ENCODE assay signal across 8 cellular contexts in the genomic region with DNA sequence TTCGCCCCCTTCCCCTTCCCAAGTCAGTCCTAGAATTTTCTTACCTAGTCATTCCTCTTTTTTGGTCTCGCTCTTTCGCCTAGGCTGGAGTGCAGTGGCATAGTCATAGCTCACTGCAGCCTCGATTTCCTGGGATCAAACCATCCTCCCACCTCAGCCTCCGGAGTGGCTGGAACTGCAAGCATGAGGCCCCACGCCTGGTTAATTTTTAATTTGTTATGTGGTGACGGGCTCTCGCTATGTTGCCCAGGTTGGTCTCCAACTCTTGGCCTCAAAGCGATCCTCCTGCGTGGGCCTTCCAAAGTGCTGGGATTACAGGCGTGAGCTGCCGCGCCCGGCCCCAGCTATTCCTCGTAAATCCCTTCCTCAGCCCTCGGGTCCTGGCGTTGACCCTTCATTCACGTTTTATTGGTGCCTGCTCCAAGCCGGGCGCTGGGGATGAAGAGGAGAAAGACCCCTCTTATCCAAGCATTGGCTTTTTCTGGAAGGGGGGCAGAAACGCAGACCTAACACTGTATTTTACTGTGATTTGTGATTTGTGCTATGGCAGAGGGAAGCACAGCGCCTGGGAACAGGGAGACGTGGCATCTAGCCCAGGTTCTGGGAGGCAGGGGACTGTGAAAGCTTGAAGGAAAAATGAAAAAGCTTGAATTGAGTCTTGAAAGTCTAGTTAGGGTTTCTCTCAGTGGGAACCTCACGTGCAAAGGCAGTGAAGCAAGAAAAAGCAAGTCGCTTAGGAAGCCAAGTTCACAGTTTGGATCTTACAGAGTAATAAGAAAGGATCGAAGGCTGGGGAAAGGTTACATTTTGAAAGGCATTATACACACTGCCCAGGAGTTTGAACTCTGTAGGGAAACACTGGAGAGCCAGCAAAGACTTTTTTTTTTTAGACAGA. TPM values are rescaled to one million over a fixed set of nuclear protein-coding genes. Genes with fewer than 3 reads are reported as not detected.
DNase-seq lines count a peak whose midpoint lies in the region; ATAC-seq, FAIRE-seq and TF ChIP-seq lines count a peak whose summit lies in the region.

No MANE protein-coding gene starts in this region.

- H3K4me2 ChIP-seq in keratinocyte (ENCODE audit: control insufficient read depth, extremely low read depth, insufficient read depth, low read depth, low read length): peak overlapping the region; percentile 98

- H3K9me1 ChIP-seq in keratinocyte (ENCODE audit: control insufficient read depth, extremely low read depth, insufficient read depth, low read length): no peaks in the 10 kb centered on the region

- FAIRE-seq in keratinocyte (lab: Jason Lieb, UNC): no peak

- H3K9ac ChIP-seq in keratinocyte (ENCODE audit: control insufficient read depth, extremely low read depth, insufficient read depth, low read length): peak overlapping the region; percentile 85

- H3K79me2 ChIP-seq in keratinocyte (ENCODE audit: control insufficient read depth, insufficient read depth, low read length): peaks cover 63% of the 10 kb centered on the region

- peak overlapping the region; percentile 99 for H3K4me3 Mint-ChIP-seq in activated T-helper 1 cell treated with anti-CD3 and anti-CD28 coated beads, Interleukin-12 subunit alpha, Interleukin-12 subunit beta, Interleukin-2, Interleukin-4 antibody, amounts not matched to agents 30 ng/mL and 10 ng/mL and 1 ng/mL, durations not matched to agents 14 hours and 24 hours and 36 hours

- peak overlapping the region; percentile 94 for H3K27ac ChIP-seq in keratinocyte (ENCODE audit: control insufficient read depth, insufficient read depth, low read length)
- H3K27ac ChIP-seq in temporal lobe (ENCODE audit: low read depth, low read length): peak overlapping the region; percentile 97

- peaks cover 20% of the 10 kb centered on the region for H3K36me3 Mint-ChIP-seq in activated T-helper 1 cell treated with anti-CD3 and anti-CD28 coated beads, Interleukin-12 subunit alpha, Interleukin-12 subunit beta, Interleukin-2, Interleukin-4 antibody, amounts not matched to agents 30 ng/mL and 10 ng/mL and 1 ng/mL, durations not matched to agents 14 hours and 24 hours and 36 hours (ENCODE audit: low read depth)

- H3K36me3 ChIP-seq in keratinocyte (ENCODE audit: control insufficient read depth in 2 of 2, extremely low read depth in 1 of 2, insufficient read depth in 2 of 2, low read length in 2 of 2): peaks cover 15 to 18% of the 10 kb centered on the region in 2 experiments

- peak overlapping the region; percentile 93 for H2AFZ ChIP-seq in keratinocyte (ENCODE audit: control insufficient read depth, low read length)

- DNase-seq in GM12864 (ENCODE audit: low read depth): no peak
- no peak for DNase-seq in activated T-helper 1 cell treated with anti-CD3 and anti-CD28 coated beads, Interleukin-12 subunit alpha, Interleukin-12 subunit beta, Interleukin-2, Interleukin-4 antibody, amounts not matched to agents 30 ng/mL and 10 ng/mL and 1 ng/mL, durations not matched to agents 14 hours and 24 hours and 36 hours (ENCODE audit: low spot score)
- DNase-seq in keratinocyte (ENCODE audit: low read depth, low spot score): no peak
- no peak for DNase-seq in hypothalamus (lab: John Stamatoyannopoulos, UW)
- no peak for DNase-seq in stimulated activated CD4-positive, alpha-beta T cell treated with anti-CD3 and anti-CD28 coated beads, Interleukin-12 subunit alpha, Interleukin-12 subunit beta, amount 100 ng/mL, for 4 hours
- DNase-seq in medulla oblongata (ENCODE audit: extremely low spot score): no peak

- H3K27me3 Mint-ChIP-seq in activated T-helper 1 cell treated with anti-CD3 and anti-CD28 coated beads, Interleukin-12 subunit alpha, Interleukin-12 subunit beta, Interleukin-2, Interleukin-4 antibody, amounts not matched to agents 30 ng/mL and 10 ng/mL and 1 ng/mL, durations not matched to agents 14 hours and 24 hours and 36 hours (ENCODE audit: insufficient read depth): no peaks in the 10 kb centered on the region

- peak; percentile 2 for ATAC-seq in HG02623 (IDR thresholded peaks at IDR 0.05; ENCODE audit: unreplicated experiment)

- H3K9me3 ChIP-seq in keratinocyte (ENCODE audit: control insufficient read depth, low read depth, low read length): no peaks in the 10 kb centered on the region

- H3K9me3 Mint-ChIP-seq in activated T-helper 1 cell treated with anti-CD3 and anti-CD28 coated beads, Interleukin-12 subunit alpha, Interleukin-12 subunit beta, Interleukin-2, Interleukin-4 antibody, amounts not matched to agents 30 ng/mL and 10 ng/mL and 1 ng/mL, durations not matched to agents 14 hours and 24 hours and 36 hours: no peaks in the 10 kb centered on the region

- H3K27me3 ChIP-seq in keratinocyte (ENCODE audit: control insufficient read depth, extremely low read depth, insufficient read depth, low read length): no peaks in the 10 kb centered on the region

- H3K27ac Mint-ChIP-seq in activated T-helper 1 cell treated with anti-CD3 and anti-CD28 coated beads, Interleukin-12 subunit alpha, Interleukin-12 subunit beta, Interleukin-2, Interleukin-4 antibody, amounts not matched to agents 30 ng/mL and 10 ng/mL and 1 ng/mL, durations not matched to agents 14 hours and 24 hours and 36 hours: peak overlapping the region; percentile 92

- H3K4me1 Mint-ChIP-seq in activated T-helper 1 cell treated with anti-CD3 and anti-CD28 coated beads, Interleukin-12 subunit alpha, Interleukin-12 subunit beta, Interleukin-2, Interleukin-4 antibody, amounts not matched to agents 30 ng/mL and 10 ng/mL and 1 ng/mL, durations not matched to agents 14 hours and 24 hours and 36 hours (ENCODE audit: low read depth): peaks cover 35% of the 10 kb centered on the region

- H4K20me1 ChIP-seq in keratinocyte (ENCODE audit: control insufficient read depth, extremely low read depth, insufficient read depth, low read length): no peaks in the 10 kb centered on the region

- peak overlapping the region; percentile 88 for H3K4me3 ChIP-seq in GM12864 (ENCODE audit: low read depth, low read length)
- H3K4me3 ChIP-seq in keratinocyte (ENCODE audit: control insufficient read depth in 2 of 3, extremely low read depth in 1 of 3, insufficient read depth in 2 of 3, low read depth in 1 of 3, low read length in 3 of 3): peak overlapping the region; percentile 81 to 94 (median 91)

- intact Hi-C loops in activated T-helper 1 cell treated with anti-CD3 and anti-CD28 coated beads, Interleukin-12 subunit alpha, Interleukin-12 subunit beta, Interleukin-2, Interleukin-4 antibody, amounts not matched to agents 30 ng/mL and 10 ng/mL and 1 ng/mL, durations not matched to agents 14 hours and 24 hours and 36 hours (cut with micrococcal nuclease): loop anchor here (1.0 to 5.0 kb wide), 7 partner anchors 26 to 1811 kb away; partner anchors contain the start of genes BUD31, IFT22, PDAP1 and TRIM56

- TF ChIP-seq CTCF in GM12864 (IDR thresholded peaks at IDR 0.05; ENCODE audit: low read depth, low read length, missing control alignments) (no peak), keratinocyte (optimal IDR thresholded peaks at IDR 0.05 in 1 of 3, IDR thresholded peaks at IDR 0.05 in 1 of 3, conservative IDR thresholded peaks at IDR 0.05 in 1 of 3; ENCODE audit: extremely low read depth in 1 of 3, insufficient read depth in 2 of 3, low read length in 3 of 3) (no peak)

- dilution Hi-C loops in keratinocyte (cut with MboI; ENCODE audit: extremely low pct_ligation_motif_present, low sequenced_read_pairs): no loop called here

- peaks cover 14% of the 10 kb centered on the region for H3K4me1 ChIP-seq in keratinocyte (ENCODE audit: control insufficient read depth, extremely low read depth, insufficient read depth, low read length)

RNA-seq across cellular contexts. Expression of gene ZNHIT1, which starts 0.5 kb away (rescaled TPM):
- 49.7 and 53.4 TPM in 2 replicates for total RNA-seq in activated T-helper 1 cell treated with anti-CD3 and anti-CD28 coated beads, Interleukin-12 subunit alpha, Interleukin-12 subunit beta, Interleukin-2, Interleukin-4 antibody, amounts not matched to agents 30 ng/mL and 10 ng/mL and 1 ng/mL, durations not matched to agents 14 hours and 24 hours and 36 hours
- polyA plus RNA-seq in keratinocyte: 46.4 to 63.1 TPM (median 47.5 TPM) in 3 replicates
- 32.4 TPM for polyA plus RNA-seq in keratinocyte (2011; ENCODE audit: low read depth)
- 43.9 and 79.2 TPM in 2 replicates for polyA plus RNA-seq in keratinocyte (2011; cell fraction: cytosol; rRNA removed)
- 36.1 and 48.3 TPM in 2 replicates for polyA plus RNA-seq in keratinocyte (2011; cell fraction: nucleus; rRNA removed)
- polyA plus RNA-seq in keratinocyte (2012; ENCODE audit: low replicate concordance): 54.6 and 83.6 TPM in 2 replicates
- 20.8 to 35.2 TPM (median 27.4 TPM) in 3 replicates for polyA minus RNA-seq in keratinocyte
- 88.1 TPM for polyA minus RNA-seq in keratinocyte (2011; cell fraction: cytosol; rRNA and poly(A)+ RNA removed)
- 11.7 and 14.6 TPM in 2 replicates for polyA minus RNA-seq in keratinocyte (2011; cell fraction: nucleus; rRNA and poly(A)+ RNA removed)
- total RNA-seq in temporal lobe: 38.1 TPM

RNA-seq across cellular contexts. Expression of gene PLOD3, which starts 1.1 kb away (rescaled TPM):
- total RNA-seq in activated T-helper 1 cell treated with anti-CD3 and anti-CD28 coated beads, Interleukin-12 subunit alpha, Interleukin-12 subunit beta, Interleukin-2, Interleukin-4 antibody, amounts not matched to agents 30 ng/mL and 10 ng/mL and 1 ng/mL, durations not matched to agents 14 hours and 24 hours and 36 hours: 65.2 and 68.9 TPM in 2 replicates
- polyA plus RNA-seq in keratinocyte: 31.6 to 71.6 TPM (median 36.1 TPM) in 3 replicates
- polyA plus RNA-seq in keratinocyte (2011; ENCODE audit: low read depth): 14.8 TPM
- polyA plus RNA-seq in keratinocyte (2011; cell fraction: cytosol; rRNA removed): 17.6 and 31.6 TPM in 2 replicates
- polyA plus RNA-seq in keratinocyte (2011; cell fraction: nucleus; rRNA removed): 138 and 165 TPM in 2 replicates
- 34.7 and 74.5 TPM in 2 replicates for polyA plus RNA-seq in keratinocyte (2012; ENCODE audit: low replicate concordance)
- polyA minus RNA-seq in keratinocyte: 27.8 to 135 TPM (median 43.3 TPM) in 3 replicates
- polyA minus RNA-seq in keratinocyte (2011; cell fraction: cytosol; rRNA and poly(A)+ RNA removed): 52.4 TPM
- 99.9 and 133 TPM in 2 replicates for polyA minus RNA-seq in keratinocyte (2011; cell fraction: nucleus; rRNA and poly(A)+ RNA removed)
- total RNA-seq in temporal lobe: 9.6 TPM

RNA-seq across cellular contexts. Expression of gene MOGAT3, which starts 17.6 kb away (rescaled TPM):
- not detected in 2 replicates for total RNA-seq in activated T-helper 1 cell treated with anti-CD3 and anti-CD28 coated beads, Interleukin-12 subunit alpha, Interleukin-12 subunit beta, Interleukin-2, Interleukin-4 antibody, amounts not matched to agents 30 ng/mL and 10 ng/mL and 1 ng/mL, durations not matched to agents 14 hours and 24 hours and 36 hours
- polyA plus RNA-seq in keratinocyte: not detected in 3 replicates
- polyA plus RNA-seq in keratinocyte (2011; ENCODE audit: low read depth): not detected
- polyA plus RNA-seq in keratinocyte (2011; cell fraction: cytosol; rRNA removed): not detected in 2 replicates
- polyA plus RNA-seq in keratinocyte (2011; cell fraction: nucleus; rRNA removed): not detected in 2 replicates
- polyA plus RNA-seq in keratinocyte (2012; ENCODE audit: low replicate concordance): not detected in 2 replicates
- polyA minus RNA-seq in keratinocyte: not detected in 3 replicates
- polyA minus RNA-seq in keratinocyte (2011; cell fraction: cytosol; rRNA and poly(A)+ RNA removed): not detected
- polyA minus RNA-seq in keratinocyte (2011; cell fraction: nucleus; rRNA and poly(A)+ RNA removed): not detected in 2 replicates
- total RNA-seq in temporal lobe: not detected

RNA-seq across cellular contexts. Expression of gene CLDN15, which starts 19.1 kb away (rescaled TPM):
- total RNA-seq in activated T-helper 1 cell treated with anti-CD3 and anti-CD28 coated beads, Interleukin-12 subunit alpha, Interleukin-12 subunit beta, Interleukin-2, Interleukin-4 antibody, amounts not matched to agents 30 ng/mL and 10 ng/mL and 1 ng/mL, durations not matched to agents 14 hours and 24 hours and 36 hours: 19.0 and 19.5 TPM in 2 replicates
- polyA plus RNA-seq in keratinocyte: 1.9 to 4.1 TPM (median 2.4 TPM) in 3 replicates
- polyA plus RNA-seq in keratinocyte (2011; ENCODE audit: low read depth): 0.75 TPM
- polyA plus RNA-seq in keratinocyte (2011; cell fraction: cytosol; rRNA removed): 1.0 and 1.3 TPM in 2 replicates
- 15.4 and 16.4 TPM in 2 replicates for polyA plus RNA-seq in keratinocyte (2011; cell fraction: nucleus; rRNA removed)
- 1.5 and 5.2 TPM in 2 replicates for polyA plus RNA-seq in keratinocyte (2012; ENCODE audit: low replicate concordance)
- polyA minus RNA-seq in keratinocyte: 2.5 to 9.8 TPM (median 3.7 TPM) in 3 replicates
- not detected for polyA minus RNA-seq in keratinocyte (2011; cell fraction: cytosol; rRNA and poly(A)+ RNA removed)
- polyA minus RNA-seq in keratinocyte (2011; cell fraction: nucleus; rRNA and poly(A)+ RNA removed): 2.7 and 3.5 TPM in 2 replicates
- 2.2 TPM for total RNA-seq in temporal lobe

RNA-seq across cellular contexts. Expression of gene FIS1, which starts 26.4 kb away (rescaled TPM):
- 138 and 143 TPM in 2 replicates for total RNA-seq in activated T-helper 1 cell treated with anti-CD3 and anti-CD28 coated beads, Interleukin-12 subunit alpha, Interleukin-12 subunit beta, Interleukin-2, Interleukin-4 antibody, amounts not matched to agents 30 ng/mL and 10 ng/mL and 1 ng/mL, durations not matched to agents 14 hours and 24 hours and 36 hours
- 202 to 244 TPM (median 240 TPM) in 3 replicates for polyA plus RNA-seq in keratinocyte
- polyA plus RNA-seq in keratinocyte (2011; ENCODE audit: low read depth): 87.0 TPM
- 203 and 377 TPM in 2 replicates for polyA plus RNA-seq in keratinocyte (2011; cell fraction: cytosol; rRNA removed)
- 138 and 144 TPM in 2 replicates for polyA plus RNA-seq in keratinocyte (2011; cell fraction: nucleus; rRNA removed)
- 131 and 185 TPM in 2 replicates for polyA plus RNA-seq in keratinocyte (2012; ENCODE audit: low replicate concordance)
- polyA minus RNA-seq in keratinocyte: 57.9 to 101 TPM (median 88.6 TPM) in 3 replicates
- polyA minus RNA-seq in keratinocyte (2011; cell fraction: cytosol; rRNA and poly(A)+ RNA removed): 106 TPM
- polyA minus RNA-seq in keratinocyte (2011; cell fraction: nucleus; rRNA and poly(A)+ RNA removed): 21.2 and 25.9 TPM in 2 replicates
- 80.2 TPM for total RNA-seq in temporal lobe
